ENCODE assay signal across 8 cellular contexts in the genomic region with DNA sequence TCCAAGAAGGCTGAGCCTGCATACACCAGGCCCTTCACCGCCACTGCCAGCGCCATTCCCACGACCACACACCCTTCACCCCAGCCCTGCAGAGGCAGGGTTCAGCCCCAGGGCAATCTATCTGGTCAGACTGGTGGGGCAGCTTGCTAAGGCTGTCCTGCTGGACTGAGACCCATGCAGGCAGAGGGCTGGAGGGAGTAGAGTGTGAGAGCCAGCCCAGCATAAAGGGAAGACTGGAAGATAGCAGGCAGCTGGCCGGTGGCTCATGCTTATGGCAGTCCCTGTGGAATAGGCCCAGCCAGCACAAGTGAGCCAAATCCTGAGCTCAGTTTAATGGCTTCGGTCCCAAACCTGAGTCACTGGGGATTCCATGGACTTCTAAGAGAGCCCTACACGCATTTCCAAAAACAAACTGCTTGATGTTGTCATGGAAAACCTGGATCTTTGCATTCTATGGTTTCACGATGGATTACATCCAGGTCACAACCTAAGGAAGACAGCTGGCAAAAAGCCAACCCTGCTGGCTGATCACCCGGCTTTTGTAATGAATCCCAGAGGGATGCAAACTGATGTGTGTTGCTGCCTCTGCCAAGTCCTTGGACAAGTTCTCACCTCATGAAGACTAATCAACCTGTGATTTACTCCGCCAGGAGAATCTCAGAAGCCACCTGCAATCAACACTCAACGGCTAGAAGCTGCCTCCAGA.
DNase-seq lines count a peak whose midpoint lies in the region; ATAC-seq and TF ChIP-seq lines count a peak whose summit lies in the region.

No MANE protein-coding gene starts in this region.

- peaks cover 0 to 12% (median 0%) of the 10 kb centered on the region in 4 donors for H3K27me3 ChIP-seq in esophagus squamous epithelium

- no peak for TF ChIP-seq POLR2A in esophagus squamous epithelium (IDR thresholded peaks at IDR 0.05)

- in situ Hi-C loops in G401 (cut with HindIII; ENCODE audit: low sequenced_read_pairs): no loop called here

- H3K9me3 ChIP-seq in esophagus squamous epithelium (no peaks in the 10 kb centered on the region), T-helper 17 cell (ENCODE audit: control insufficient read depth, low read length, poor library complexity, severe bottlenecking) (no peaks in the 10 kb centered on the region)

- DNase-seq in G401 (ENCODE audit: low spot score) (peak; percentile 69), NCI-H82 (lab: John Stamatoyannopoulos, UW) (peak; percentile 77), esophagus squamous epithelium (lab: John Stamatoyannopoulos, UW) (no peak), T-helper 17 cell (no peak)

- H3K4me1 Mint-ChIP-seq in nephron (peaks cover 97% of the 10 kb centered on the region), T-helper 17 cell (peaks cover 5% of the 10 kb centered on the region)

- 8 to 20% methylated on average over 8 to 9 of the region's 10 CpGs for WGBS in esophagus squamous epithelium, 2 donors

- intact Hi-C loops in esophagus squamous epithelium (cut with DNase I): no loop called here

- H3K36me3 ChIP-seq in esophagus squamous epithelium: no peaks in the 10 kb centered on the region

- H3K4me3 Mint-ChIP-seq in nephron (peak overlapping the region; percentile 31 to 71 (median 50)), T-helper 17 cell (no peak overlapping the region)

- H3K4me1 ChIP-seq in esophagus squamous epithelium: peaks cover 22 to 61% (median 41%) of the 10 kb centered on the region in 3 donors

- H3K27ac Mint-ChIP-seq in nephron (peak overlapping the region; percentile 93 to 99 (median 97)), T-helper 17 cell (no peak overlapping the region)

- no peaks in the 10 kb centered on the region for H3K27me3 Mint-ChIP-seq in nephron (ENCODE audit: low read depth)
- H3K27me3 Mint-ChIP-seq in T-helper 17 cell: peaks cover 91% of the 10 kb centered on the region

- no peak overlapping the region for H3K4me3 ChIP-seq in esophagus squamous epithelium

- H3K27ac ChIP-seq in esophagus squamous epithelium: peak overlapping the region; percentile 32 to 78 (median 56)

- no peak for ATAC-seq in GM21825 (IDR thresholded peaks at IDR 0.05; ENCODE audit: unreplicated experiment)
- no peak for ATAC-seq in GM19351 (IDR thresholded peaks at IDR 0.05; ENCODE audit: unreplicated experiment)
- ATAC-seq in GM19397 (IDR thresholded peaks at IDR 0.05; ENCODE audit: unreplicated experiment): no peak
- ATAC-seq in T-helper 17 cell: no peak

- H3K9me3 Mint-ChIP-seq in nephron: no peaks in the 10 kb centered on the region

- TF ChIP-seq CTCF in esophagus squamous epithelium (IDR thresholded peaks at IDR 0.05) (no peak), nephron (IDR thresholded peaks at IDR 0.05; ENCODE audit: unreplicated experiment in 3 of 3) (no peak)

- H3K36me3 Mint-ChIP-seq in nephron (ENCODE audit: low read depth) (peaks cover 27% of the 10 kb centered on the region), T-helper 17 cell (ENCODE audit: low read depth) (no peaks in the 10 kb centered on the region)

Comparison
In these comparisons a context has a peak if more than half of its experiments do, and no peak if none do; other contexts are left out.
1. DNase-seq: peak in G401 (single experiment) and NCI-H82 (single experiment); none in esophagus squamous epithelium (single experiment) and T-helper 17 cell (0 of 3).